ENCODE assay signal across 11 cellular contexts in the genomic region with DNA sequence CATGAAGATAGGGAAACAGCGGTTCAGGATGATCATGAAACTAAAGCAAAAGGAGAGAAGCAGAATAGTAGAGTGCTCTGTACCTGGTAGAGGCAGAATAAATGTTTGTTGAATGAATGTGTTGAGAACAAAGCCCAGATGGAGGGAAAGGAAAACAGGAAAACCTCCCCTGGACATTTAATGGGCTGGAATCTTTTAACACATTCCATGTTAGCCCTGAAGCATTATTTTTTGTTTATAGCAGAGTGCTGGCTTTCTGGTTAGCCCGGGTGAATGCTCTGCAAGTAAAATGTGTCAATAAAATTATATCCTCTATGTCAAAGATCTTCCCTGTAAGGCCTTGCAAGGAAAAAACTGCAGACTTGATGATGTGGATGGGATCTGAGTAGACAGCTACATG.
DNase-seq lines count a peak whose midpoint lies in the region; ATAC-seq and TF ChIP-seq lines count a peak whose summit lies in the region.
"Had no signal": no experiment of that assay in that cellular context is flagged by ENCODE, and none has a peak within 500 bp of the region (broad histone marks: within the 10 kb centered on the region; RNA-seq: fewer than 3 reads in every experiment).

No MANE protein-coding gene starts in this region.

- peak overlapping the region; percentile 100 for H4K91ac ChIP-seq in trophoblast cell (ENCODE audit: low read depth, low read length)

- no peak for ATAC-seq in Right ventricle myocardium superior (ENCODE audit: poor library complexity)

- H3K4me1 ChIP-seq in left ventricle myocardium inferior = peaks cover 68% of the 10 kb centered on the region
- H3K4me1 ChIP-seq in trophoblast cell (ENCODE audit: control insufficient read depth in 1 of 2, insufficient read depth in 2 of 2, low read length in 2 of 2) = peaks cover 23 to 36% of the 10 kb centered on the region in 2 experiments
- H3K4me1 ChIP-seq: BE2C, HAP-1 had no signal

- H3K18ac ChIP-seq in trophoblast cell (ENCODE audit: low read length) = no peak overlapping the region

- peaks cover 47% of the 10 kb centered on the region for H3K79me1 ChIP-seq in trophoblast cell (ENCODE audit: low read length)

- no peak overlapping the region for H4K8ac ChIP-seq in trophoblast cell (ENCODE audit: low read depth, low read length)

- H3K27ac Mint-ChIP-seq in endothelial cell (ENCODE audit: unreplicated experiment) (peak overlapping the region; percentile 95), mesothelial cell of epicardium (no peak overlapping the region)

- no peaks in the 10 kb centered on the region for H3K36me3 Mint-ChIP-seq in endothelial cell (ENCODE audit: low read depth, unreplicated experiment)
- H3K36me3 Mint-ChIP-seq in mesothelial cell of epicardium = no peaks in the 10 kb centered on the region
- H3K36me3 Mint-ChIP-seq: CD4-positive, alpha-beta memory T cell had no signal

- H3K36me3 ChIP-seq in left ventricle myocardium inferior = no peaks in the 10 kb centered on the region
- H3K36me3 ChIP-seq in trophoblast cell (ENCODE audit: control insufficient read depth in 1 of 2, insufficient read depth in 2 of 2, low read length in 2 of 2) = peaks cover 0 to 3% of the 10 kb centered on the region in 2 experiments
- H3K36me3 ChIP-seq: BE2C, HAP-1 had no signal

- DNase-seq in left ventricle myocardium inferior (no peak), Right ventricle myocardium superior (no peak), endothelial cell (ENCODE audit: low spot score) (no peak), trophoblast cell (no peak), mesothelial cell of epicardium (ENCODE audit: low spot score in 2 of 2, unreplicated experiment in 2 of 2) (no peak), A172 (ENCODE audit: low spot score) (no peak), cerebellar cortex (ENCODE audit: low spot score) (no peak)

- H4K12ac ChIP-seq in trophoblast cell (ENCODE audit: low read depth, low read length) = no peak overlapping the region

- H3K27me3 ChIP-seq in left ventricle myocardium inferior (ENCODE audit: low read depth) (no peaks in the 10 kb centered on the region), trophoblast cell (ENCODE audit: insufficient read depth, low read length) (no peaks in the 10 kb centered on the region)
- H3K27me3 ChIP-seq: BE2C had no signal

- peak overlapping the region; percentile 92 for H2BK12ac ChIP-seq in trophoblast cell (ENCODE audit: low read length)

- WGBS in trophoblast cell (ENCODE audit: extremely low coverage, insufficient coverage, insufficient read length) = no CpG with 5 or more reads among the region's 2 CpGs

- H3K4me3 ChIP-seq in left ventricle myocardium inferior (no peak overlapping the region), trophoblast cell (ENCODE audit: low read depth, low read length) (no peak overlapping the region)
- H3K4me3 ChIP-seq: HAP-1 had no signal

- peak overlapping the region; percentile 75 for H2BK120ac ChIP-seq in trophoblast cell (ENCODE audit: insufficient read depth, low read length, poor library complexity)

- H2AFZ ChIP-seq in trophoblast cell (ENCODE audit: insufficient read depth, low read length, poor library complexity) = no peak overlapping the region

- H3K27me3 Mint-ChIP-seq in endothelial cell (ENCODE audit: unreplicated experiment) = peaks cover 12% of the 10 kb centered on the region
- H3K27me3 Mint-ChIP-seq in mesothelial cell of epicardium (ENCODE audit: low read depth) = no peaks in the 10 kb centered on the region

- no peak overlapping the region for H3K23ac ChIP-seq in trophoblast cell (ENCODE audit: low read length)

- H3K9ac ChIP-seq in trophoblast cell (ENCODE audit: low read length) = no peak overlapping the region

- peaks cover 95% of the 10 kb centered on the region for H3K4me1 Mint-ChIP-seq in endothelial cell (ENCODE audit: unreplicated experiment)
- H3K4me1 Mint-ChIP-seq in mesothelial cell of epicardium = peaks cover 41% of the 10 kb centered on the region
- H3K4me1 Mint-ChIP-seq: CD4-positive, alpha-beta memory T cell had no signal

- peaks cover 9% of the 10 kb centered on the region for H3K79me2 ChIP-seq in trophoblast cell (ENCODE audit: control insufficient read depth, insufficient read depth, low read length, poor library complexity)

- intact Hi-C loops in left ventricle myocardium inferior (cut with micrococcal nuclease) (loop anchor here (5.0 to 10.0 kb wide), 3 partner anchors 154 to 277 kb away; partner anchors contain the start of gene ARHGAP29), Right ventricle myocardium superior (cut with DNase I) (loop anchor here (2.0 to 10.0 kb wide), 3 partner anchors 34 to 182 kb away; no protein-coding TSS in a partner anchor)

- TF ChIP-seq CTCF in left ventricle myocardium inferior (IDR thresholded peaks at IDR 0.05; ENCODE audit: borderline replicate concordance) (no peak), endothelial cell (IDR thresholded peaks at IDR 0.05; ENCODE audit: unreplicated experiment) (no peak), mesothelial cell of epicardium (IDR thresholded peaks at IDR 0.05; ENCODE audit: unreplicated experiment) (no peak)

- H3K4me3 Mint-ChIP-seq in endothelial cell (ENCODE audit: unreplicated experiment) (no peak overlapping the region), mesothelial cell of epicardium (no peak overlapping the region)
- H3K4me3 Mint-ChIP-seq: CD4-positive, alpha-beta memory T cell had no signal

- H3K4me2 ChIP-seq in trophoblast cell (ENCODE audit: low read length) = no peak overlapping the region

- H3K9me3 Mint-ChIP-seq in endothelial cell (ENCODE audit: unreplicated experiment) (no peaks in the 10 kb centered on the region), mesothelial cell of epicardium (no peaks in the 10 kb centered on the region)

- peak overlapping the region; percentile 79 for H2BK5ac ChIP-seq in trophoblast cell (ENCODE audit: low read depth, low read length, poor library complexity)

- H3K14ac ChIP-seq in trophoblast cell (ENCODE audit: low read length) = peak overlapping the region; percentile 33

- no peak overlapping the region for H3K4ac ChIP-seq in trophoblast cell (ENCODE audit: low read depth, low read length)

- peak overlapping the region; percentile 77 for H3K27ac ChIP-seq in left ventricle myocardium inferior (replicated peaks)
- peak overlapping the region; percentile 99 for H3K27ac ChIP-seq in trophoblast cell (ENCODE audit: low read depth, low read length)
- H3K27ac ChIP-seq: C4-2B had no signal

- H3K9me3 ChIP-seq in left ventricle myocardium inferior (replicated peaks) (no peaks in the 10 kb centered on the region), trophoblast cell (ENCODE audit: insufficient read depth, low read depth, low read length) (peaks cover 4% of the 10 kb centered on the region)
- H3K9me3 ChIP-seq: BE2C, HAP-1 had no signal

- peak overlapping the region; percentile 31 for H2AK5ac ChIP-seq in trophoblast cell (ENCODE audit: low read length)
